ENCODE assay signal across 8 cellular contexts in the genomic region with DNA sequence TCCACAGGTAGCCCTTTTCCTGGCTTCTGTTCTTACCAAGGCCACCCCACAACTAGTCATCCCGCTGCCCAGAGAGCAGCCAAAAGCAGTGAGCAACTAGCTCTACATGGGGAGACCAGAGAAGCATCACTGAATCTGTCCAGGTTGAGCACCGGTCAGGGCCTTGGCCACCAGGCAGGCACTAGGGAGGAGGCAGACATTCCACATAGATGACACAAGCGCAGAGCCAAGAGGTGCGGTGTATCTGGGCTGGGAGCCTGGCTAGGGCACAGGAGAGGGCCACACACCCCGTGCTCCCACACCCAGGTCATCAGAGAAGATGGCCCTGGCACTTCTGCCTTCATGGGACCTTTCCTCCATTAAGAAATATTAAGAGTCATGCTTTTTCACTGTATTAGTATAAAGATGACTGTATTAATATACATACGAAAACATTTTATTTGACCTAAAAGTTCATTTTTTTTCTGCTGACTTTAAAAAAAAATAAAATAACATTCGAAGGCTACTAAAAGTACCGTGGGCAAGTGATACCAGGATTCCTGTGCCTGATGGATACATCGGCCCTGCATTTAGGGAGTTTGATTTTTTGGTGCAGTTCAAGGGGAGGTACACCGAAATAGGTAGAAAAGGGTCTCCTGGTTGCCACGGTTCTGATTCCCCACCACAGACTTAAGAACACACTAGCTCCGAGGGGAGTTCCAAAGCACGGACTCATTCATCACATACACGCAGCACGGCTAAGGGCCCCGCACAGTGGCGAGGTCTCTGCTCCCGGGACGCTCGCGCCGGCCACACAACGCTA. TPM values are rescaled to one million over a fixed set of nuclear protein-coding genes. Genes with fewer than 3 reads are reported as not detected.
A peak's percentile ranks its signal among the peaks of the same experiment; 100 is the strongest.
DNase-seq lines count a peak whose midpoint lies in the region; ATAC-seq lines count a peak whose summit lies in the region.

No MANE protein-coding gene starts in this region.

- peak overlapping the region; percentile 41 for H3K14ac ChIP-seq in trophoblast cell (ENCODE audit: low read length)

- peak overlapping the region; percentile 99 for H3K4me3 ChIP-seq in trophoblast cell (ENCODE audit: low read depth, low read length)

- peak overlapping the region; percentile 72 for H3K4me2 ChIP-seq in trophoblast cell (ENCODE audit: low read length)

- H3K23ac ChIP-seq in trophoblast cell (ENCODE audit: low read length): no peak overlapping the region

- H3K36me3 Mint-ChIP-seq in activated CD4-positive, alpha-beta memory T cell treated with anti-CD3 and anti-CD28 coated beads, Interleukin-2, amount 10 ng/mL, durations not matched to agents 7 days and 5 days (ENCODE audit: low read depth): peaks cover 3% of the 10 kb centered on the region

- peak overlapping the region; percentile 79 for H3K4me3 Mint-ChIP-seq in activated CD4-positive, alpha-beta memory T cell treated with anti-CD3 and anti-CD28 coated beads, Interleukin-2, amount 10 ng/mL, durations not matched to agents 7 days and 5 days

- peaks cover 9% of the 10 kb centered on the region for H3K79me1 ChIP-seq in trophoblast cell (ENCODE audit: low read length)

- CTCF ChIA-PET in activated CD4-positive, alpha-beta memory T cell treated with anti-CD3 and anti-CD28 coated beads, Interleukin-2, amount 10 ng/mL, durations not matched to agents 7 days and 5 days (lab: Charles Lee): interaction anchor here (2.5 to 3.5 kb wide), 2 partner anchors 10 to 24 kb away, joined by 10 to 17 read pairs; a partner anchor contains a TSS

- H3K9me3 Mint-ChIP-seq in activated CD4-positive, alpha-beta memory T cell treated with anti-CD3 and anti-CD28 coated beads, Interleukin-2, amount 10 ng/mL, durations not matched to agents 7 days and 5 days: no peaks in the 10 kb centered on the region

- H4K8ac ChIP-seq in trophoblast cell (ENCODE audit: low read depth, low read length): no peak overlapping the region

- peak overlapping the region; percentile 26 for H3K18ac ChIP-seq in trophoblast cell (ENCODE audit: low read length)

- peak overlapping the region; percentile 24 for H2AFZ ChIP-seq in trophoblast cell (ENCODE audit: insufficient read depth, low read length, poor library complexity)

- peak overlapping the region; percentile 8 for H2AK5ac ChIP-seq in trophoblast cell (ENCODE audit: low read length)

- POLR2A ChIA-PET in activated CD4-positive, alpha-beta memory T cell treated with anti-CD3 and anti-CD28 coated beads, Interleukin-2, amount 10 ng/mL, durations not matched to agents 7 days and 5 days (lab: Charles Lee): interaction anchor here (1.0 to 2.8 kb wide), 6 partner anchors 10 to 358 kb away, joined by 3 to 41 read pairs (median 6); a partner anchor contains a TSS

- peak overlapping the region; percentile 62 for H3K27ac Mint-ChIP-seq in activated CD4-positive, alpha-beta memory T cell treated with anti-CD3 and anti-CD28 coated beads, Interleukin-2, amount 10 ng/mL, durations not matched to agents 7 days and 5 days

- peak; percentile 55 for DNase-seq in COLO668 (lab: John Stamatoyannopoulos, UW; ENCODE audit: unreplicated experiment)
- no peak for DNase-seq in activated CD4-positive, alpha-beta memory T cell treated with anti-CD3 and anti-CD28 coated beads, Interleukin-2, amount 10 ng/mL, durations not matched to agents 7 days and 5 days
- peak; percentile 82 for DNase-seq in glomerular visceral epithelial cell (ENCODE audit: extremely low spot score)
- peak; percentile 51 to 73 for DNase-seq in trophoblast cell
- DNase-seq in NCI-H1092 treated with DMSO at 0.1 percent for 48 hours (lab: John Stamatoyannopoulos, UW): no peak
- DNase-seq in NCI-H2107 (lab: John Stamatoyannopoulos, UW): no peak
- DNase-seq in occipital lobe (lab: John Stamatoyannopoulos, UW): no peak

- peak overlapping the region; percentile 29 for H4K91ac ChIP-seq in trophoblast cell (ENCODE audit: low read depth, low read length)

- peak overlapping the region; percentile 6 for H4K12ac ChIP-seq in trophoblast cell (ENCODE audit: low read depth, low read length)

- ATAC-seq in HG02970 (IDR thresholded peaks at IDR 0.05; ENCODE audit: low FRiP score, unreplicated experiment): peak; percentile 3

- no peaks in the 10 kb centered on the region for H3K27me3 Mint-ChIP-seq in activated CD4-positive, alpha-beta memory T cell treated with anti-CD3 and anti-CD28 coated beads, Interleukin-2, amount 10 ng/mL, durations not matched to agents 7 days and 5 days

- no peak overlapping the region for H2BK12ac ChIP-seq in trophoblast cell (ENCODE audit: low read length)

- peaks cover 13 to 15% of the 10 kb centered on the region in 2 experiments for H3K4me1 ChIP-seq in trophoblast cell (ENCODE audit: control insufficient read depth in 1 of 2, insufficient read depth in 2 of 2, low read length in 2 of 2)

- H3K9ac ChIP-seq in trophoblast cell (ENCODE audit: low read length): peak overlapping the region; percentile 42

- H2BK5ac ChIP-seq in trophoblast cell (ENCODE audit: low read depth, low read length, poor library complexity): no peak overlapping the region

- H3K27me3 ChIP-seq in trophoblast cell (ENCODE audit: insufficient read depth, low read length): no peaks in the 10 kb centered on the region

- H3K36me3 ChIP-seq in trophoblast cell (ENCODE audit: control insufficient read depth in 1 of 2, insufficient read depth in 2 of 2, low read length in 2 of 2): peaks cover 9 to 19% of the 10 kb centered on the region in 2 experiments

- H3K4me1 Mint-ChIP-seq in activated CD4-positive, alpha-beta memory T cell treated with anti-CD3 and anti-CD28 coated beads, Interleukin-2, amount 10 ng/mL, durations not matched to agents 7 days and 5 days: peaks cover 49% of the 10 kb centered on the region

- peaks cover 3% of the 10 kb centered on the region for H3K9me3 ChIP-seq in trophoblast cell (ENCODE audit: insufficient read depth, low read depth, low read length)

- no CpG with 5 or more reads among the region's 23 CpGs for whole genome bisulfite sequencing in trophoblast cell (ENCODE audit: extremely low coverage, insufficient coverage, insufficient read length)

- peaks cover 28% of the 10 kb centered on the region for H3K79me2 ChIP-seq in trophoblast cell (ENCODE audit: control insufficient read depth, insufficient read depth, low read length, poor library complexity)

- H3K27ac ChIP-seq in trophoblast cell (ENCODE audit: low read depth, low read length): peak overlapping the region; percentile 35

- peak overlapping the region; percentile 81 for H3K4ac ChIP-seq in trophoblast cell (ENCODE audit: low read depth, low read length)

- H2BK120ac ChIP-seq in trophoblast cell (ENCODE audit: insufficient read depth, low read length, poor library complexity): no peak overlapping the region

RNA-seq across cellular contexts. Expression of a gene that starts 1.2 kb away (rescaled TPM):
- total RNA-seq in activated CD4-positive, alpha-beta memory T cell treated with anti-CD3 and anti-CD28 coated beads, Interleukin-2, amount 10 ng/mL, durations not matched to agents 7 days and 5 days: 10 to 100 TPM; 29.7 to 30.8 TPM
- 38.8 and 39.4 TPM in 2 replicates for polyA plus RNA-seq in trophoblast cell (2013)
- 68.0 TPM for total RNA-seq in occipital lobe

RNA-seq across cellular contexts. Expression of a gene that starts 10.1 kb away (rescaled TPM):
- not detected for total RNA-seq in activated CD4-positive, alpha-beta memory T cell treated with anti-CD3 and anti-CD28 coated beads, Interleukin-2, amount 10 ng/mL, durations not matched to agents 7 days and 5 days
- not detected in 2 replicates for polyA plus RNA-seq in trophoblast cell (2013)
- not detected for total RNA-seq in occipital lobe

RNA-seq across cellular contexts. Expression of a gene that starts 23.4 kb away (rescaled TPM):
- 10 to 100 TPM; 16.3 to 18.3 TPM for total RNA-seq in activated CD4-positive, alpha-beta memory T cell treated with anti-CD3 and anti-CD28 coated beads, Interleukin-2, amount 10 ng/mL, durations not matched to agents 7 days and 5 days
- polyA plus RNA-seq in trophoblast cell (2013): 10.5 and 10.8 TPM in 2 replicates
- total RNA-seq in occipital lobe: 9.7 TPM

RNA-seq across cellular contexts. Expression of a gene that starts 29.1 kb away (rescaled TPM):
- not detected for total RNA-seq in activated CD4-positive, alpha-beta memory T cell treated with anti-CD3 and anti-CD28 coated beads, Interleukin-2, amount 10 ng/mL, durations not matched to agents 7 days and 5 days
- polyA plus RNA-seq in trophoblast cell (2013): not detected in 2 replicates
- total RNA-seq in occipital lobe: not detected

RNA-seq across cellular contexts. Expression of a gene that starts 57.5 kb away (rescaled TPM):
- 10 to 100 TPM; 62.3 to 63.2 TPM for total RNA-seq in activated CD4-positive, alpha-beta memory T cell treated with anti-CD3 and anti-CD28 coated beads, Interleukin-2, amount 10 ng/mL, durations not matched to agents 7 days and 5 days
- 98.4 and 99.2 TPM in 2 replicates for polyA plus RNA-seq in trophoblast cell (2013)
- 30.3 TPM for total RNA-seq in occipital lobe

Comparison
In these comparisons a context has a peak if more than half of its experiments do, and no peak if none do; other contexts are left out.
1. DNase-seq: peak in COLO668 (single experiment), glomerular visceral epithelial cell (single experiment) and trophoblast cell (2 of 2); none in activated CD4-positive, alpha-beta memory T cell treated with anti-CD3 and anti-CD28 coated beads, Interleukin-2, amount 10 ng/mL, durations not matched to agents 7 days and 5 days (single experiment), NCI-H1092 treated with DMSO at 0.1 percent for 48 hours (single experiment), NCI-H2107 (single experiment) and occipital lobe (single experiment).